In genomic region chr14:102097441-102098135, GRCh38 we compare ENCODE assay signal across 1 cellular context.
TF ChIP-seq lines count a peak whose summit lies in the region.

No MANE protein-coding gene starts in this region.

TF ChIP-seq in WTC11, 78 proteins besides CTCF, POLR2A, EP300 and RAD21:
- TF ChIP-seq, protein P1, sequence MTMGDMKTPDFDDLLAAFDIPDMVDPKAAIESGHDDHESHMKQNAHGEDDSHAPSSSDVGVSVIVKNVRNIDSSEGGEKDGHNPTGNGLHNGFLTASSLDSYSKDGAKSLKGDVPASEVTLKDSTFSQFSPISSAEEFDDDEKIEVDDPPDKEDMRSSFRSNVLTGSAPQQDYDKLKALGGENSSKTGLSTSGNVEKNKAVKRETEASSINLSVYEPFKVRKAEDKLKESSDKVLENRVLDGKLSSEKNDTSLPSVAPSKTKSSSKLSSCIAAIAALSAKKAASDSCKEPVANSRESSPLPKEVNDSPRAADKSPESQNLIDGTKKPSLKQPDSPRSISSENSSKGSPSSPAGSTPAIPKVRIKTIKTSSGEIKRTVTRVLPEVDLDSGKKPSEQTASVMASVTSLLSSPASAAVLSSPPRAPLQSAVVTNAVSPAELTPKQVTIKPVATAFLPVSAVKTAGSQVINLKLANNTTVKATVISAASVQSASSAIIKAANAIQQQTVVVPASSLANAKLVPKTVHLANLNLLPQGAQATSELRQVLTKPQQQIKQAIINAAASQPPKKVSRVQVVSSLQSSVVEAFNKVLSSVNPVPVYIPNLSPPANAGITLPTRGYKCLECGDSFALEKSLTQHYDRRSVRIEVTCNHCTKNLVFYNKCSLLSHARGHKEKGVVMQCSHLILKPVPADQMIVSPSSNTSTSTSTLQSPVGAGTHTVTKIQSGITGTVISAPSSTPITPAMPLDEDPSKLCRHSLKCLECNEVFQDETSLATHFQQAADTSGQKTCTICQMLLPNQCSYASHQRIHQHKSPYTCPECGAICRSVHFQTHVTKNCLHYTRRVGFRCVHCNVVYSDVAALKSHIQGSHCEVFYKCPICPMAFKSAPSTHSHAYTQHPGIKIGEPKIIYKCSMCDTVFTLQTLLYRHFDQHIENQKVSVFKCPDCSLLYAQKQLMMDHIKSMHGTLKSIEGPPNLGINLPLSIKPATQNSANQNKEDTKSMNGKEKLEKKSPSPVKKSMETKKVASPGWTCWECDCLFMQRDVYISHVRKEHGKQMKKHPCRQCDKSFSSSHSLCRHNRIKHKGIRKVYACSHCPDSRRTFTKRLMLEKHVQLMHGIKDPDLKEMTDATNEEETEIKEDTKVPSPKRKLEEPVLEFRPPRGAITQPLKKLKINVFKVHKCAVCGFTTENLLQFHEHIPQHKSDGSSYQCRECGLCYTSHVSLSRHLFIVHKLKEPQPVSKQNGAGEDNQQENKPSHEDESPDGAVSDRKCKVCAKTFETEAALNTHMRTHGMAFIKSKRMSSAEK (CRISPR knock-in tag; IDR thresholded peaks at IDR 0.05; ENCODE audit: borderline replicate concordance), result no peak
- TF ChIP-seq JAZF1 (CRISPR knock-in tag; IDR thresholded peaks at IDR 0.05) (no peak), ATF1 (CRISPR knock-in tag; IDR thresholded peaks at IDR 0.05) (no peak), ZNF425 (CRISPR knock-in tag; conservative IDR thresholded peaks at IDR 0.05) (no peak), ZNF121 (CRISPR knock-in tag; IDR thresholded peaks at IDR 0.05) (no peak)
